1 cellular context compared by ENCODE assay signal in the genomic region with DNA sequence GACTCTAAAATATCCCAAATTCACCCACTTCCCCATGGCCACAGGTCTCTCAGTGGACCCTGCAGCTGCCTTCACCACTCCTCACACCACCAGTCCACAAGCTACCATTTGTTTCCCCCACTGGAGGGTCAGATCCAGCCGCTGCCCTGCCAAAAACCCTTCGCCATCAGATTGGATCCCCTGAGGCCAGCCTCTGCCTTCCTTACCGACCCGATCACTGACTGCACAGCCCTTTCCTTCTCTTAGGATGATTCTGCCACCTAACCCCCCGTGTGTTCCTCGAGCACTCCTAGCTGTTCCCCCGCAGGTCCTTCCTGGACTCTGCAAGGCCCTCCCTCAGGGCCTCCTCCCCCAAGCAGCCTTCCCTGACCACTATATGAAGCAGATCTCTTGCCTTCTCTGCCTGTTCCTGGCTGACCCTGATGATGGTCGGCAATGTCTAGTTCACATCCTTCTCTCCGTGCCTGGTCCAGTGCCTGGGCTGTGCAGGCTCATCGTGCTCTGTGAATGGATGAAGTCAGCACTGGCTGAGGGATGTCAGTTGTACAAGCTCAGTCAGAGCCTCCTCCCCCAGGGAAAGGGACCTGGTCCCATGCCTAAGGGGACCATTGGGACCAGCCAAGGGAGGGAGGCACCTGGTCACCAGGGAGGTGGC.
TF ChIP-seq lines count a peak whose summit lies in the region.

No MANE protein-coding gene starts in this region.

TF ChIP-seq in HepG2, 621 proteins besides CTCF, POLR2A, EP300 and RAD21:
- TF ChIP-seq, protein P1, sequence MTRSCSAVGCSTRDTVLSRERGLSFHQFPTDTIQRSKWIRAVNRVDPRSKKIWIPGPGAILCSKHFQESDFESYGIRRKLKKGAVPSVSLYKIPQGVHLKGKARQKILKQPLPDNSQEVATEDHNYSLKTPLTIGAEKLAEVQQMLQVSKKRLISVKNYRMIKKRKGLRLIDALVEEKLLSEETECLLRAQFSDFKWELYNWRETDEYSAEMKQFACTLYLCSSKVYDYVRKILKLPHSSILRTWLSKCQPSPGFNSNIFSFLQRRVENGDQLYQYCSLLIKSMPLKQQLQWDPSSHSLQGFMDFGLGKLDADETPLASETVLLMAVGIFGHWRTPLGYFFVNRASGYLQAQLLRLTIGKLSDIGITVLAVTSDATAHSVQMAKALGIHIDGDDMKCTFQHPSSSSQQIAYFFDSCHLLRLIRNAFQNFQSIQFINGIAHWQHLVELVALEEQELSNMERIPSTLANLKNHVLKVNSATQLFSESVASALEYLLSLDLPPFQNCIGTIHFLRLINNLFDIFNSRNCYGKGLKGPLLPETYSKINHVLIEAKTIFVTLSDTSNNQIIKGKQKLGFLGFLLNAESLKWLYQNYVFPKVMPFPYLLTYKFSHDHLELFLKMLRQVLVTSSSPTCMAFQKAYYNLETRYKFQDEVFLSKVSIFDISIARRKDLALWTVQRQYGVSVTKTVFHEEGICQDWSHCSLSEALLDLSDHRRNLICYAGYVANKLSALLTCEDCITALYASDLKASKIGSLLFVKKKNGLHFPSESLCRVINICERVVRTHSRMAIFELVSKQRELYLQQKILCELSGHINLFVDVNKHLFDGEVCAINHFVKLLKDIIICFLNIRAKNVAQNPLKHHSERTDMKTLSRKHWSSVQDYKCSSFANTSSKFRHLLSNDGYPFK (CRISPR knock-in tag; IDR thresholded peaks at IDR 0.05; ENCODE audit: borderline replicate concordance), result 0 out of 2 replicates have a peak, but pooled peaks have one; percentile 23
- TF ChIP-seq ZSCAN22 (CRISPR knock-in tag; IDR thresholded peaks at IDR 0.05), result no peak
